Comparison of ENCODE assay signal across 2 cellular contexts in genomic region chr3:194364652-194365434, GRCh38.
TF ChIP-seq lines count a peak whose summit lies in the region.

No MANE protein-coding gene starts in this region.

TF ChIP-seq in GM23338, 12 proteins besides CTCF, POLR2A, EP300 and RAD21:
- no peak for TF ChIP-seq EZH2 (IDR thresholded peaks at IDR 0.05; ENCODE audit: low read depth, unreplicated experiment)
TF ChIP-seq in GM23338: peak in this region for 0.

TF ChIP-seq in endothelial cell of umbilical vein, 7 proteins besides CTCF, POLR2A, EP300 and RAD21:
- no peak for TF ChIP-seq MAX (IDR thresholded peaks at IDR 0.05; ENCODE audit: insufficient read depth, insufficient read length)
- TF ChIP-seq MYC (IDR thresholded peaks at IDR 0.05; ENCODE audit: low read depth, low read length) = no peak
- no peak for TF ChIP-seq JUN (IDR thresholded peaks at IDR 0.05; ENCODE audit: borderline replicate concordance, insufficient read depth, insufficient read length, low read depth)
- no peak for TF ChIP-seq POLR2AphosphoS5 (IDR thresholded peaks at IDR 0.05; ENCODE audit: insufficient read depth, low read depth, low read length)
- TF ChIP-seq EZH2 (IDR thresholded peaks at IDR 0.05; ENCODE audit: borderline replicate concordance, low read depth, low read length, severe bottlenecking) = no peak
- TF ChIP-seq GATA2 (IDR thresholded peaks at IDR 0.05; ENCODE audit: insufficient read depth, insufficient read length, low read depth, low read length) = no peak
- TF ChIP-seq FOS (IDR thresholded peaks at IDR 0.05; ENCODE audit: borderline replicate concordance, insufficient read depth, low read length) = no peak
